20 cellular contexts compared by ENCODE assay signal in genomic region chr17:28169621-28170349, GRCh38.
"Had no signal": no experiment of that assay in that cellular context is flagged by ENCODE, and none has a peak within 500 bp of the region (broad histone marks: within the 10 kb centered on the region; RNA-seq: fewer than 3 reads in every experiment).

No MANE protein-coding gene starts in this region.

- H3K4me3 ChIP-seq: dorsolateral prefrontal cortex, gastrocnemius medialis, heart right ventricle, lung, right lobe of liver, smooth muscle cell had no signal

- H3K4me1 ChIP-seq: gastrocnemius medialis, right lobe of liver had no signal

- H3K27ac ChIP-seq: gastrocnemius medialis, heart right ventricle, right lobe of liver, VCaP had no signal

- H3K4me3 Mint-ChIP-seq: activated CD8-positive, alpha-beta memory T cell treated with anti-CD3 and anti-CD28 coated beads, Interleukin-2, amount 10 ng/mL, durations not matched to agents 7 days and 5 days; neural crest cell had no signal

- H3K36me3 ChIP-seq: right lobe of liver had no signal

- H3K4me1 Mint-ChIP-seq: neural crest cell had no signal

- H3K27ac Mint-ChIP-seq: activated CD8-positive, alpha-beta memory T cell treated with anti-CD3 and anti-CD28 coated beads, Interleukin-2, amount 10 ng/mL, durations not matched to agents 7 days and 5 days; activated naive CD4-positive, alpha-beta T cell treated with anti-CD3 and anti-CD28 coated beads, Interleukin-2, amount 50 U/mL, for 72 hours had no signal

- H3K9me3 ChIP-seq: gastrocnemius medialis, heart right ventricle, right lobe of liver had no signal

- H3K27me3 Mint-ChIP-seq: activated CD8-positive, alpha-beta memory T cell treated with anti-CD3 and anti-CD28 coated beads, Interleukin-2, amount 10 ng/mL, durations not matched to agents 7 days and 5 days had no signal

- H3K27me3 ChIP-seq: dorsolateral prefrontal cortex, gastrocnemius medialis, heart right ventricle, right lobe of liver had no signal

- ATAC-seq: activated CD8-positive, alpha-beta memory T cell treated with anti-CD3 and anti-CD28 coated beads, Interleukin-2, amount 10 ng/mL, durations not matched to agents 7 days and 5 days; activated naive CD4-positive, alpha-beta T cell treated with anti-CD3 and anti-CD28 coated beads, Interleukin-2, amount 50 U/mL, for 72 hours; esophagus mucosa; gastrocnemius medialis; heart right ventricle; right lobe of liver had no signal

- H3K9me3 Mint-ChIP-seq: activated naive CD4-positive, alpha-beta T cell treated with anti-CD3 and anti-CD28 coated beads, Interleukin-2, amount 50 U/mL, for 72 hours; neural crest cell had no signal

- DNase-seq: activated CD4-positive, alpha-beta T cell treated with anti-CD3 and anti-CD28 coated beads, Interleukin-2, amount 50 U/mL, for 48 hours; activated CD8-positive, alpha-beta memory T cell treated with anti-CD3 and anti-CD28 coated beads, Interleukin-2, amount 10 ng/mL, durations not matched to agents 7 days and 5 days; activated effector memory CD4-positive, alpha-beta T cell treated with anti-CD3 and anti-CD28 coated beads, Interleukin-2, amount 50 U/mL, for 16 hours; activated T-cell treated with anti-CD3 and anti-CD28 coated beads, Interleukin-2, amount 50 U/mL, for 48 hours; dorsolateral prefrontal cortex; gastrocnemius medialis; heart right ventricle; midbrain; right lobe of liver; stimulated activated CD4-positive, alpha-beta T cell treated with anti-CD3 and anti-CD28 coated beads, Interleukin-4, amount 100 ng/mL, for 4 hours; stimulated activated CD8-positive, alpha-beta memory T cell treated with anti-CD3 and anti-CD28 coated beads, Interleukin-4, amount 100 ng/mL, for 48 hours; stimulated activated naive CD4-positive, alpha-beta T cell treated with Interleukin-2 at 50 U/mL for 16 hours; substantia nigra; trophoblast cell had no signal
